In genomic region chr2:237343993-237344392, GRCh38 we compare ENCODE assay signal across 15 cellular contexts.
A peak's percentile ranks its signal among the peaks of the same experiment; 100 is the strongest.
DNase-seq lines count a peak whose midpoint lies in the region; ATAC-seq, FAIRE-seq and TF ChIP-seq lines count a peak whose summit lies in the region.
"Had no signal": no experiment of that assay in that cellular context is flagged by ENCODE, and none has a peak within 500 bp of the region (broad histone marks: within the 10 kb centered on the region; RNA-seq: fewer than 3 reads in every experiment).

No MANE protein-coding gene starts in this region.

- no peaks in the 10 kb centered on the region for H3K9me3 Mint-ChIP-seq in stimulated activated effector memory CD8-positive, alpha-beta T cell treated with anti-CD3 and anti-CD28 coated beads, Interleukin-12 subunit alpha, Interleukin-12 subunit beta, amount 100 ng/mL, for 72 hours
- H3K9me3 Mint-ChIP-seq in activated naive CD8-positive, alpha-beta T cell treated with anti-CD3 and anti-CD28 coated beads for 36 hours: no peaks in the 10 kb centered on the region
- no peaks in the 10 kb centered on the region for H3K9me3 Mint-ChIP-seq in Caco-2 (ENCODE audit: unreplicated experiment)
- H3K9me3 Mint-ChIP-seq: CD8-positive, alpha-beta memory T cell had no signal

- peaks cover 64% of the 10 kb centered on the region for H3K79me2 ChIP-seq in osteoblast (ENCODE audit: insufficient read depth, low read length)

- H3K9me3 ChIP-seq in osteoblast (ENCODE audit: low read depth, low read length) (no peaks in the 10 kb centered on the region), Caco-2 (no peaks in the 10 kb centered on the region)
- H3K9me3 ChIP-seq: A549, BLaER1 had no signal

- intact Hi-C loops in Caco-2 (cut with micrococcal nuclease; ENCODE audit: unreplicated experiment): no loop called here

- H3K36me3 Mint-ChIP-seq in stimulated activated effector memory CD8-positive, alpha-beta T cell treated with anti-CD3 and anti-CD28 coated beads, Interleukin-12 subunit alpha, Interleukin-12 subunit beta, amount 100 ng/mL, for 72 hours: peaks cover 8% of the 10 kb centered on the region
- H3K36me3 Mint-ChIP-seq in activated naive CD8-positive, alpha-beta T cell treated with anti-CD3 and anti-CD28 coated beads for 36 hours: no peaks in the 10 kb centered on the region
- H3K36me3 Mint-ChIP-seq in Caco-2 (ENCODE audit: insufficient read depth, unreplicated experiment): no peaks in the 10 kb centered on the region

- CTCF ChIA-PET in Caco-2 (lab: Charles Lee): no interaction called here

- peak overlapping the region; percentile 49 for H3K27ac ChIP-seq in osteoblast (ENCODE audit: low read depth, low read length)
- H3K27ac ChIP-seq: A549, BLaER1 had no signal

- no peaks in the 10 kb centered on the region for H3K4me1 Mint-ChIP-seq in stimulated activated effector memory CD8-positive, alpha-beta T cell treated with anti-CD3 and anti-CD28 coated beads, Interleukin-12 subunit alpha, Interleukin-12 subunit beta, amount 100 ng/mL, for 72 hours
- H3K4me1 Mint-ChIP-seq in activated naive CD8-positive, alpha-beta T cell treated with anti-CD3 and anti-CD28 coated beads for 36 hours: no peaks in the 10 kb centered on the region
- H3K4me1 Mint-ChIP-seq in Caco-2 (ENCODE audit: low read depth, unreplicated experiment): no peaks in the 10 kb centered on the region
- H3K4me1 Mint-ChIP-seq: CD8-positive, alpha-beta memory T cell had no signal

- POLR2A ChIA-PET in Caco-2 (lab: Charles Lee): no interaction called here

- H3K4me2 ChIP-seq in osteoblast (ENCODE audit: insufficient read depth, low read length): no peak overlapping the region
- H3K4me2 ChIP-seq: A549, BLaER1 had no signal

- FAIRE-seq in bronchial epithelial cell (lab: Jason Lieb, UNC): peak; percentile 80
- FAIRE-seq: A549, H54 had no signal

- TF ChIP-seq CTCF in bronchial epithelial cell (IDR thresholded peaks at IDR 0.05; ENCODE audit: insufficient read depth, low read length, severe bottlenecking) (no peak), osteoblast (IDR thresholded peaks at IDR 0.05; ENCODE audit: extremely low read depth, low read depth, low read length) (no peak), Caco-2 (IDR thresholded peaks at IDR 0.05; ENCODE audit: insufficient read depth in 1 of 2, low read depth in 1 of 2, low read length in 1 of 2, severe bottlenecking in 1 of 2, unreplicated experiment in 1 of 2) (no peak), foreskin fibroblast (IDR thresholded peaks at IDR 0.05; ENCODE audit: low read depth, low read length) (no peak)

- H3K27ac Mint-ChIP-seq in stimulated activated effector memory CD8-positive, alpha-beta T cell treated with anti-CD3 and anti-CD28 coated beads, Interleukin-12 subunit alpha, Interleukin-12 subunit beta, amount 100 ng/mL, for 72 hours: no peak overlapping the region
- H3K27ac Mint-ChIP-seq in activated naive CD8-positive, alpha-beta T cell treated with anti-CD3 and anti-CD28 coated beads for 36 hours: no peak overlapping the region
- no peak overlapping the region for H3K27ac Mint-ChIP-seq in Caco-2 (ENCODE audit: unreplicated experiment)
- H3K27ac Mint-ChIP-seq: CD8-positive, alpha-beta memory T cell had no signal

- no TSS peak for BruUV-seq in Caco-2 (replicated peaks; lab: Mats Ljungman, UMichigan)

- H3K4me1 ChIP-seq in osteoblast (ENCODE audit: insufficient read depth, low read length) (peaks cover 23% of the 10 kb centered on the region), Caco-2 (no peaks in the 10 kb centered on the region)
- H3K4me1 ChIP-seq: A549 had no signal

- H3K27me3 ChIP-seq in bronchial epithelial cell (ENCODE audit: control insufficient read depth, insufficient read depth, low read length): peaks cover 4% of the 10 kb centered on the region
- H3K27me3 ChIP-seq in osteoblast (ENCODE audit: insufficient read depth, low read length): no peaks in the 10 kb centered on the region
- H3K27me3 ChIP-seq in Caco-2 (replicated peaks; ENCODE audit: control insufficient read depth, insufficient read depth, low read length): no peaks in the 10 kb centered on the region
- H3K27me3 ChIP-seq: BLaER1 had no signal

- H3K4me3 Mint-ChIP-seq in stimulated activated effector memory CD8-positive, alpha-beta T cell treated with anti-CD3 and anti-CD28 coated beads, Interleukin-12 subunit alpha, Interleukin-12 subunit beta, amount 100 ng/mL, for 72 hours: no peak overlapping the region
- no peak overlapping the region for H3K4me3 Mint-ChIP-seq in activated naive CD8-positive, alpha-beta T cell treated with anti-CD3 and anti-CD28 coated beads for 36 hours
- H3K4me3 Mint-ChIP-seq in Caco-2 (ENCODE audit: unreplicated experiment): no peak overlapping the region
- H3K4me3 Mint-ChIP-seq: CD8-positive, alpha-beta memory T cell had no signal

- H3K36me3 ChIP-seq in bronchial epithelial cell (ENCODE audit: control insufficient read depth, insufficient read depth, low read length): no peaks in the 10 kb centered on the region
- peaks cover 95% of the 10 kb centered on the region for H3K36me3 ChIP-seq in osteoblast (ENCODE audit: insufficient read depth, low read length)
- H3K36me3 ChIP-seq in Caco-2 (ENCODE audit: control insufficient read depth, insufficient read depth, low read length): no peaks in the 10 kb centered on the region
- H3K36me3 ChIP-seq: BLaER1 had no signal

- H3K4me3 ChIP-seq in bronchial epithelial cell (ENCODE audit: low read depth, low read length) (no peak overlapping the region), osteoblast (ENCODE audit: insufficient read depth, low read length) (no peak overlapping the region), Caco-2 (ENCODE audit: low read depth, low read length) (no peak overlapping the region), foreskin fibroblast (ENCODE audit: low read depth in 1 of 2, low read length in 2 of 2) (no peak overlapping the region)
- H3K4me3 ChIP-seq: A549, BLaER1 had no signal

- peak; percentile 19 for ATAC-seq in stimulated activated effector memory CD8-positive, alpha-beta T cell treated with anti-CD3 and anti-CD28 coated beads, Interleukin-12 subunit alpha, Interleukin-12 subunit beta, amount 100 ng/mL, for 72 hours
- ATAC-seq: A549, HCT116 had no signal

- no peaks in the 10 kb centered on the region for H4K20me1 ChIP-seq in osteoblast (ENCODE audit: insufficient read depth, low read length)
- H4K20me1 ChIP-seq: BLaER1 had no signal

- H3K27me3 Mint-ChIP-seq in activated naive CD8-positive, alpha-beta T cell treated with anti-CD3 and anti-CD28 coated beads for 36 hours: no peaks in the 10 kb centered on the region
- peaks cover 3% of the 10 kb centered on the region for H3K27me3 Mint-ChIP-seq in Caco-2 (ENCODE audit: insufficient read depth, unreplicated experiment)

- no peak for DNase-seq in bronchial epithelial cell (ENCODE audit: low read depth)
- no peak for DNase-seq in osteoblast (ENCODE audit: insufficient read length, low spot score, missing footprints)
- DNase-seq in stimulated activated effector memory CD8-positive, alpha-beta T cell treated with anti-CD3 and anti-CD28 coated beads, Interleukin-12 subunit alpha, Interleukin-12 subunit beta, amount 100 ng/mL, for 72 hours (ENCODE audit: low spot score in 2 of 2): no peak
- DNase-seq in activated naive CD8-positive, alpha-beta T cell treated with anti-CD3 and anti-CD28 coated beads for 36 hours: no peak
- no peak for DNase-seq in Caco-2
- DNase-seq in foreskin fibroblast: no peak
- DNase-seq in NCI-H226: no peak
- DNase-seq: AML-193; CD8-positive, alpha-beta memory T cell; DMS53; GF-D8 had no signal

- no peak overlapping the region for H2AFZ ChIP-seq in osteoblast (ENCODE audit: low read length)
